Comparison of ENCODE assay signal across 1 cellular context in genomic region chr5:8580298-8580697, GRCh38.
TF ChIP-seq lines count a peak whose summit lies in the region.

No MANE protein-coding gene starts in this region.

TF ChIP-seq in GM23338, 12 proteins besides CTCF, POLR2A, EP300 and RAD21 (continued from another document):
- TF ChIP-seq JUNB (IDR thresholded peaks at IDR 0.05; ENCODE audit: unreplicated experiment) (no peak), REST (IDR thresholded peaks at IDR 0.05; ENCODE audit: unreplicated experiment) (no peak)
- TF ChIP-seq, protein P1, sequence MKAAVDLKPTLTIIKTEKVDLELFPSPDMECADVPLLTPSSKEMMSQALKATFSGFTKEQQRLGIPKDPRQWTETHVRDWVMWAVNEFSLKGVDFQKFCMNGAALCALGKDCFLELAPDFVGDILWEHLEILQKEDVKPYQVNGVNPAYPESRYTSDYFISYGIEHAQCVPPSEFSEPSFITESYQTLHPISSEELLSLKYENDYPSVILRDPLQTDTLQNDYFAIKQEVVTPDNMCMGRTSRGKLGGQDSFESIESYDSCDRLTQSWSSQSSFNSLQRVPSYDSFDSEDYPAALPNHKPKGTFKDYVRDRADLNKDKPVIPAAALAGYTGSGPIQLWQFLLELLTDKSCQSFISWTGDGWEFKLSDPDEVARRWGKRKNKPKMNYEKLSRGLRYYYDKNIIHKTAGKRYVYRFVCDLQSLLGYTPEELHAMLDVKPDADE (IDR thresholded peaks at IDR 0.05), result no peak
